ENCODE assay signal across 8 cellular contexts in genomic region chr9:89178162-89179120, GRCh38. TPM values are rescaled to one million over a fixed set of nuclear protein-coding genes. Genes with fewer than 3 reads are reported as not detected.
A peak's percentile ranks its signal among the peaks of the same experiment; 100 is the strongest.
DNase-seq lines count a peak whose midpoint lies in the region; ATAC-seq and TF ChIP-seq lines count a peak whose summit lies in the region.

Gene SHC3, minus strand, starts transcription at chr9:89178818. Its CDS starts 358 bp downstream, at chr9:89178460.

- peaks cover 47% of the 10 kb centered on the region for H3K27me3 ChIP-seq in foreskin keratinocyte

- POLR2A ChIA-PET in activated CD4-positive, alpha-beta T cell treated with anti-CD3 and anti-CD28 coated beads, Interleukin-2, amount 10 ng/mL, durations not matched to agents 7 days and 5 days (lab: Charles Lee) = no interaction called here

- H3K36me3 Mint-ChIP-seq in activated CD4-positive, alpha-beta T cell treated with anti-CD3 and anti-CD28 coated beads, Interleukin-2, amount 10 ng/mL, durations not matched to agents 7 days and 5 days (ENCODE audit: low read depth) = peaks cover 4% of the 10 kb centered on the region

- no peak within 1 kb of the TSS for H3K27ac Mint-ChIP-seq in activated CD4-positive, alpha-beta T cell treated with anti-CD3 and anti-CD28 coated beads, Interleukin-2, amount 10 ng/mL, durations not matched to agents 7 days and 5 days

- CTCF ChIA-PET in activated CD4-positive, alpha-beta T cell treated with anti-CD3 and anti-CD28 coated beads, Interleukin-2, amount 10 ng/mL, durations not matched to agents 7 days and 5 days (lab: Charles Lee) = no interaction called here

- H3K4me3 ChIP-seq in astrocyte of the cerebellum (ENCODE audit: low read depth, low read length) = peak within 1 kb of the TSS; percentile 56

- no peak for TF ChIP-seq CTCF in astrocyte of the cerebellum (IDR thresholded peaks at IDR 0.05; ENCODE audit: low read depth, low read length, missing control alignments)
- TF ChIP-seq CTCF in foreskin keratinocyte (conservative IDR thresholded peaks at IDR 0.05) = no peak

- H3K4me3 Mint-ChIP-seq in activated CD4-positive, alpha-beta T cell treated with anti-CD3 and anti-CD28 coated beads, Interleukin-2, amount 10 ng/mL, durations not matched to agents 7 days and 5 days = peak within 1 kb of the TSS; percentile 21

- H3K4me1 Mint-ChIP-seq in activated CD4-positive, alpha-beta T cell treated with anti-CD3 and anti-CD28 coated beads, Interleukin-2, amount 10 ng/mL, durations not matched to agents 7 days and 5 days = peaks cover 16% of the 10 kb centered on the region

- no peak within 1 kb of the TSS for H3K27ac ChIP-seq in foreskin keratinocyte

- in situ Hi-C loops in astrocyte of the cerebellum (cut with HindIII; ENCODE audit: low sequenced_read_pairs) = loop anchor here (5.0 kb wide), 1 partner anchor 104 kb away; no protein-coding TSS in a partner anchor

- H3K9me3 Mint-ChIP-seq in activated CD4-positive, alpha-beta T cell treated with anti-CD3 and anti-CD28 coated beads, Interleukin-2, amount 10 ng/mL, durations not matched to agents 7 days and 5 days = no peaks in the 10 kb centered on the region

- peaks cover 70% of the 10 kb centered on the region for H3K27me3 Mint-ChIP-seq in activated CD4-positive, alpha-beta T cell treated with anti-CD3 and anti-CD28 coated beads, Interleukin-2, amount 10 ng/mL, durations not matched to agents 7 days and 5 days

- no peak for ATAC-seq in foreskin keratinocyte

- H3K4me1 ChIP-seq in foreskin keratinocyte = peaks cover 15% of the 10 kb centered on the region

- no peak for DNase-seq in activated CD4-positive, alpha-beta T cell treated with anti-CD3 and anti-CD28 coated beads, Interleukin-2, amount 10 ng/mL, durations not matched to agents 7 days and 5 days
- no peak for DNase-seq in activated CD4-positive, alpha-beta T cell treated with anti-CD3 and anti-CD28 coated beads, Interleukin-2, amount 50 U/mL, for 48 hours
- no peak for DNase-seq in astrocyte of the cerebellum (ENCODE audit: low read depth)
- DNase-seq in left kidney (ENCODE audit: low read depth, low spot score) = peak; percentile 47
- peak; percentile 47 for DNase-seq in superior temporal gyrus (ENCODE audit: extremely low spot score)
- no peak for DNase-seq in foreskin keratinocyte
- DNase-seq in NCI-H2107 (lab: John Stamatoyannopoulos, UW) = no peak
- no peak for DNase-seq in NCI-H187 (lab: John Stamatoyannopoulos, UW)

RNA-seq across cellular contexts. Expression of gene SHC3, which starts in this region (rescaled TPM):
- total RNA-seq in activated CD4-positive, alpha-beta T cell treated with anti-CD3 and anti-CD28 coated beads, Interleukin-2, amount 10 ng/mL, durations not matched to agents 7 days and 5 days = not detected
- total RNA-seq in foreskin keratinocyte = under 0.01 and 0.07 TPM in 2 replicates
- polyA plus RNA-seq in foreskin keratinocyte = 0.01 and 0.07 TPM in 2 replicates

Comparison
In these comparisons a context has a peak if more than half of its experiments do, and no peak if none do; other contexts are left out.
1. DNase-seq: peak in left kidney (single experiment) and superior temporal gyrus (single experiment); none in activated CD4-positive, alpha-beta T cell treated with anti-CD3 and anti-CD28 coated beads, Interleukin-2, amount 10 ng/mL, durations not matched to agents 7 days and 5 days (single experiment), activated CD4-positive, alpha-beta T cell treated with anti-CD3 and anti-CD28 coated beads, Interleukin-2, amount 50 U/mL, for 48 hours (0 of 2), astrocyte of the cerebellum (single experiment), foreskin keratinocyte (0 of 2), NCI-H2107 (single experiment) and NCI-H187 (0 of 2).